19 cellular contexts compared by ENCODE assay signal in the genomic region with DNA sequence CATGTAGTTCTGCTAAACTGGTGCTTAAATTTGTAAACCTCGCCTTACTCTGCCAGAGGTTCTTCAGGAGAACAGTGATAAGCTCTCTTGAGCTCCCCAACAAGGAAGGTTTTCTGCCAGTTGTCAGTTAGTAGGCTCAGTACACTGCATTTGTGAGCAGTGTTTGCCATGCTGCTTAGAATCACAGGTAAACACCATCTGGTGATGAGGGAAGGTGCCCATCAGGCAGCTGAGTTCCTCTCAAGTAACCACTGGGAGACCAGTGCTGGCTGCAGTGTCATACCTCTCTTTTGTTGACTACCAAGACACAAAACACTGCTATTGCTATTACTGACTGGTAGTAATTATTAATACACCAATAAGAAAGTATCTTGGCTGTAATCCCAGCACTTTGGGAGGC.
A peak's percentile ranks its signal among the peaks of the same experiment; 100 is the strongest.
DNase-seq lines count a peak whose midpoint lies in the region; ATAC-seq and TF ChIP-seq lines count a peak whose summit lies in the region.
"Had no signal": no experiment of that assay in that cellular context is flagged by ENCODE, and none has a peak within 500 bp of the region (broad histone marks: within the 10 kb centered on the region; RNA-seq: fewer than 3 reads in every experiment).

No MANE protein-coding gene starts in this region.

- DNase-seq in NCI-H748 (lab: John Stamatoyannopoulos, UW; ENCODE audit: unreplicated experiment) (peak; percentile 45), NCI-H748 treated with DMSO at 0.1 percent for 48 hours (lab: John Stamatoyannopoulos, UW) (no peak), HFFc6 (no peak), NCI-H2171 (lab: John Stamatoyannopoulos, UW) (peak; percentile 83), osteocyte (ENCODE audit: extremely low spot score, unreplicated experiment) (no peak), DMS114 treated with DMSO at 0.1 percent for 48 hours (lab: John Stamatoyannopoulos, UW; ENCODE audit: unreplicated experiment) (no peak)
- DNase-seq in activated naive CD8-positive, alpha-beta T cell treated with anti-CD3 and anti-CD28 coated beads, Interleukin-2, amount 50 U/mL, for 24 hours: no peak
- DNase-seq: AML-193; CD4-positive, alpha-beta T cell; DND-41; KBM-7; MV-4-11; NCI-H2227 treated with DMSO at 0.1 percent for 48 hours; NCI-H510A; NCI-H774; SHP77 treated with DMSO at 0.1 percent for 48 hours; T-helper 9 cell had no signal

- TF ChIP-seq CTCF in HFFc6 (IDR thresholded peaks at IDR 0.05) (no peak), osteocyte (IDR thresholded peaks at IDR 0.05) (no peak)

- H3K36me3 Mint-ChIP-seq in HFFc6 (ENCODE audit: low read depth) (peaks cover 66% of the 10 kb centered on the region), osteocyte (ENCODE audit: unreplicated experiment) (peaks cover 38% of the 10 kb centered on the region)
- no peaks in the 10 kb centered on the region for H3K36me3 Mint-ChIP-seq in activated naive CD8-positive, alpha-beta T cell treated with anti-CD3 and anti-CD28 coated beads, Interleukin-2, amount 50 U/mL, for 24 hours (ENCODE audit: low read depth)

- H3K9me3 Mint-ChIP-seq in HFFc6 (no peaks in the 10 kb centered on the region), osteocyte (ENCODE audit: unreplicated experiment) (no peaks in the 10 kb centered on the region)
- no peaks in the 10 kb centered on the region for H3K9me3 Mint-ChIP-seq in activated naive CD8-positive, alpha-beta T cell treated with anti-CD3 and anti-CD28 coated beads, Interleukin-2, amount 50 U/mL, for 24 hours
- H3K9me3 Mint-ChIP-seq: CD4-positive, alpha-beta T cell had no signal

- H3K27ac Mint-ChIP-seq in HFFc6: 0 out of 2 replicates have a peak overlapping the region, but pooled peaks have one; percentile 11
- H3K27ac Mint-ChIP-seq in osteocyte (ENCODE audit: unreplicated experiment): peak overlapping the region; percentile 8
- no peak overlapping the region for H3K27ac Mint-ChIP-seq in activated naive CD8-positive, alpha-beta T cell treated with anti-CD3 and anti-CD28 coated beads, Interleukin-2, amount 50 U/mL, for 24 hours
- H3K27ac Mint-ChIP-seq: CD4-positive, alpha-beta T cell had no signal

- peaks cover 52% of the 10 kb centered on the region for H3K4me1 Mint-ChIP-seq in HFFc6 (ENCODE audit: low read depth)
- H3K4me1 Mint-ChIP-seq in osteocyte (ENCODE audit: unreplicated experiment): peaks cover 28% of the 10 kb centered on the region
- peaks cover 8% of the 10 kb centered on the region for H3K4me1 Mint-ChIP-seq in activated naive CD8-positive, alpha-beta T cell treated with anti-CD3 and anti-CD28 coated beads, Interleukin-2, amount 50 U/mL, for 24 hours

- ATAC-seq in activated naive CD8-positive, alpha-beta T cell treated with anti-CD3 and anti-CD28 coated beads, Interleukin-2, amount 50 U/mL, for 24 hours: no peak
- no peak for ATAC-seq in HG02759 (IDR thresholded peaks at IDR 0.05; ENCODE audit: unreplicated experiment)
- ATAC-seq: Panc1 had no signal

- H3K4me3 Mint-ChIP-seq in HFFc6 (no peak overlapping the region), osteocyte (ENCODE audit: unreplicated experiment) (no peak overlapping the region)
- H3K4me3 Mint-ChIP-seq in activated naive CD8-positive, alpha-beta T cell treated with anti-CD3 and anti-CD28 coated beads, Interleukin-2, amount 50 U/mL, for 24 hours: no peak overlapping the region
- H3K4me3 Mint-ChIP-seq: CD4-positive, alpha-beta T cell had no signal

- peaks cover 38% of the 10 kb centered on the region for H3K27me3 Mint-ChIP-seq in HFFc6 (ENCODE audit: insufficient read depth)
- no peaks in the 10 kb centered on the region for H3K27me3 Mint-ChIP-seq in osteocyte (ENCODE audit: unreplicated experiment)
- no peaks in the 10 kb centered on the region for H3K27me3 Mint-ChIP-seq in activated naive CD8-positive, alpha-beta T cell treated with anti-CD3 and anti-CD28 coated beads, Interleukin-2, amount 50 U/mL, for 24 hours
- H3K27me3 Mint-ChIP-seq: CD4-positive, alpha-beta T cell had no signal

Comparison
In these comparisons a context has a peak if more than half of its experiments do, and no peak if none do; other contexts are left out.
1. DNase-seq: peak in NCI-H748 (single experiment) and NCI-H2171 (single experiment); none in NCI-H748 treated with DMSO at 0.1 percent for 48 hours (single experiment), HFFc6 (single experiment), osteocyte (single experiment), DMS114 treated with DMSO at 0.1 percent for 48 hours (single experiment) and activated naive CD8-positive, alpha-beta T cell treated with anti-CD3 and anti-CD28 coated beads, Interleukin-2, amount 50 U/mL, for 24 hours (single experiment).